Comparison of ENCODE assay signal across 8 cellular contexts in genomic region chr5:103260951-103261350, GRCh38. TPM values are rescaled to one million over a fixed set of nuclear protein-coding genes. Genes with fewer than 3 reads are reported as not detected.
DNase-seq lines count a peak whose midpoint lies in the region; ATAC-seq and TF ChIP-seq lines count a peak whose summit lies in the region.

No MANE protein-coding gene starts in this region.

- peak overlapping the region; percentile 61 for H3K4me3 Mint-ChIP-seq in activated naive CD8-positive, alpha-beta T cell treated with anti-CD3 and anti-CD28 coated beads, Interleukin-2, amount 50 U/mL, for 24 hours

- H3K36me3 Mint-ChIP-seq in activated naive CD8-positive, alpha-beta T cell treated with anti-CD3 and anti-CD28 coated beads, Interleukin-2, amount 50 U/mL, for 24 hours (ENCODE audit: low read depth), result peaks cover 1% of the 10 kb centered on the region

- H3K4me3 ChIP-seq in BE2C (ENCODE audit: low read depth, low read length) (peak overlapping the region; percentile 80; the same call in 1 of the 2 replicates), brain microvascular endothelial cell (ENCODE audit: low read depth, low read length) (no peak overlapping the region)

- H3K4me1 ChIP-seq in BE2C, result no peaks in the 10 kb centered on the region; the same call in 1 of the 2 replicates

- intact Hi-C loops in cardiac septum (cut with DNase I), result no loop called here

- in situ Hi-C loops in brain microvascular endothelial cell (cut with HindIII; ENCODE audit: low pct_ligation_motif_present, low sequenced_read_pairs), result no loop called here

- H3K9me3 ChIP-seq in BE2C, result no peaks in the 10 kb centered on the region

- H3K36me3 ChIP-seq in BE2C, result no peaks in the 10 kb centered on the region; the same call in 1 of the 2 replicates
- no peaks in the 10 kb centered on the region for H3K36me3 ChIP-seq in brain microvascular endothelial cell (replicated peaks)

- H3K4me1 Mint-ChIP-seq in activated naive CD8-positive, alpha-beta T cell treated with anti-CD3 and anti-CD28 coated beads, Interleukin-2, amount 50 U/mL, for 24 hours, result peaks cover 32% of the 10 kb centered on the region

- no peak overlapping the region for H3K27ac ChIP-seq in brain microvascular endothelial cell

- ATAC-seq in GM18873 (IDR thresholded peaks at IDR 0.05; ENCODE audit: low FRiP score, unreplicated experiment), result peak; percentile 35
- peak; percentile 32 for ATAC-seq in HG02973 (IDR thresholded peaks at IDR 0.05; ENCODE audit: unreplicated experiment)
- ATAC-seq in activated naive CD8-positive, alpha-beta T cell treated with anti-CD3 and anti-CD28 coated beads, Interleukin-2, amount 50 U/mL, for 24 hours, result no peak

- H3K9me3 Mint-ChIP-seq in activated naive CD8-positive, alpha-beta T cell treated with anti-CD3 and anti-CD28 coated beads, Interleukin-2, amount 50 U/mL, for 24 hours, result no peaks in the 10 kb centered on the region

- TF ChIP-seq CTCF in BE2C (IDR thresholded peaks at IDR 0.05; ENCODE audit: low read depth, low read length) (no peak), brain microvascular endothelial cell (IDR thresholded peaks at IDR 0.05; ENCODE audit: low read depth, low read length, missing control alignments) (no peak)

- peak overlapping the region; percentile 23 for H3K27ac Mint-ChIP-seq in activated naive CD8-positive, alpha-beta T cell treated with anti-CD3 and anti-CD28 coated beads, Interleukin-2, amount 50 U/mL, for 24 hours

- no peaks in the 10 kb centered on the region for H3K27me3 ChIP-seq in BE2C
- H3K27me3 ChIP-seq in brain microvascular endothelial cell (replicated peaks), result no peaks in the 10 kb centered on the region

- DNase-seq in BE2C, result no peak
- no peak for DNase-seq in activated naive CD8-positive, alpha-beta T cell treated with anti-CD3 and anti-CD28 coated beads, Interleukin-2, amount 50 U/mL, for 24 hours
- DNase-seq in brain microvascular endothelial cell, result no peak
- DNase-seq in SW480 (ENCODE audit: low spot score), result no peak
- no peak for DNase-seq in globus pallidus (ENCODE audit: low spot score)
- DNase-seq in cardiac septum (ENCODE audit: low spot score), result no peak

- H3K27me3 Mint-ChIP-seq in activated naive CD8-positive, alpha-beta T cell treated with anti-CD3 and anti-CD28 coated beads, Interleukin-2, amount 50 U/mL, for 24 hours, result no peaks in the 10 kb centered on the region

RNA-seq across cellular contexts. Expression of gene MACIR, which starts 2.4 kb away (rescaled TPM):
- polyA plus RNA-seq in BE2C (2012; ENCODE audit: insufficient read depth, insufficient read length, low read depth), result 21.3 TPM
- total RNA-seq in cardiac septum, result 3.4 TPM
